8 cellular contexts compared by ENCODE assay signal in the genomic region with DNA sequence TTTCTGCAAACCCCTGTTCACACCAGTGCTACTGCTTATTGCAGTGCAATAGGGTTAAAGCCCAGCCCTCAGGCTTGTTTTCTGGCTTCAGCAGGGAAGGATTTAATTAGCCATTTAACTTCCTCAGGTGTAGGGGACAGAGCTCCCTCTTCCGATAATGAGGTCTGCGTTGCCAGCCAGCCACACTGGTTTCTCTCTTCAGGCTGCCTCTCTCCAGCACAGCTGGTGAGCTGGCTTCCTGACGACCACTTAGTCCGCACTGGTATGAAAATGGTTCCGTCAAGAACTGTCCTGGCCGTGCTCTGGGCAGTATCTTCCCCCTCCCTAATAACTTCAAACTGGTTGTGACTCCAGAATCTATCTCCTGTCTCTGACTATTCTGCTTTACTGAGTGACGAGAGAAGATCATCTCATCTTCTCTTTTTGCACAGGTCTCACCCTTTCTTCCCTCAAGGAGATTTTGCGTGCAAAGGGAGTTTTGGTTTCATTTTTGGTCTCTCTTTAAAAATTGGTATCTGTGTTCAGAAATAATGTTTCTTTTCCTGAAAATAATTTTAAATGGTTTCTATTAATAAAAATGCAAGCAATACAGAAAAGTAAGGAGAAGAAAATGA. TPM values are rescaled to one million over a fixed set of nuclear protein-coding genes. Genes with fewer than 3 reads are reported as not detected.
DNase-seq lines count a peak whose midpoint lies in the region; ATAC-seq and TF ChIP-seq lines count a peak whose summit lies in the region.

No MANE protein-coding gene starts in this region.

- DNase-seq in KG1 (lab: John Stamatoyannopoulos, UW) = peak; percentile 22
- DNase-seq in activated T-helper 1 cell treated with anti-CD3 and anti-CD28 coated beads, Interleukin-12 subunit alpha, Interleukin-12 subunit beta, Interleukin-2, Interleukin-4 antibody, amounts not matched to agents 30 ng/mL and 10 ng/mL and 1 ng/mL, durations not matched to agents 14 hours and 24 hours and 36 hours (ENCODE audit: low spot score) = no peak
- DNase-seq in iris pigment epithelial cell (ENCODE audit: low read depth) = peak; percentile 26
- no peak for DNase-seq in SIG-M5 treated with dmso at 0.1 percent for 504 hours (lab: John Stamatoyannopoulos, UW; ENCODE audit: unreplicated experiment)
- DNase-seq in AG20443 (ENCODE audit: low spot score) = no peak

- no peak for TF ChIP-seq CTCF in GM12875 (IDR thresholded peaks at IDR 0.05; ENCODE audit: borderline replicate concordance, insufficient read depth, low read depth, low read length)

- no peak overlapping the region for H3K27ac ChIP-seq in stomach smooth muscle (ENCODE audit: low read length)

- no peaks in the 10 kb centered on the region for H3K36me3 ChIP-seq in stomach smooth muscle (ENCODE audit: control insufficient read depth in 2 of 2, insufficient read depth in 2 of 2, low read length in 2 of 2)

- H3K27me3 ChIP-seq in stomach smooth muscle (ENCODE audit: control insufficient read depth in 1 of 2, insufficient read depth in 2 of 2, low read length in 2 of 2) = no peaks in the 10 kb centered on the region

- peak overlapping the region; percentile 72 for H3K4me3 Mint-ChIP-seq in activated T-helper 1 cell treated with anti-CD3 and anti-CD28 coated beads, Interleukin-12 subunit alpha, Interleukin-12 subunit beta, Interleukin-2, Interleukin-4 antibody, amounts not matched to agents 30 ng/mL and 10 ng/mL and 1 ng/mL, durations not matched to agents 14 hours and 24 hours and 36 hours

- H3K9ac ChIP-seq in stomach smooth muscle (ENCODE audit: low read length in 2 of 2) = peak overlapping the region; percentile 50 to 60

- intact Hi-C loops in activated T-helper 1 cell treated with anti-CD3 and anti-CD28 coated beads, Interleukin-12 subunit alpha, Interleukin-12 subunit beta, Interleukin-2, Interleukin-4 antibody, amounts not matched to agents 30 ng/mL and 10 ng/mL and 1 ng/mL, durations not matched to agents 14 hours and 24 hours and 36 hours (cut with micrococcal nuclease) = no loop called here

- no peaks in the 10 kb centered on the region for H3K4me1 ChIP-seq in stomach smooth muscle (ENCODE audit: control insufficient read depth, insufficient read depth, low read length)

- H3K36me3 Mint-ChIP-seq in activated T-helper 1 cell treated with anti-CD3 and anti-CD28 coated beads, Interleukin-12 subunit alpha, Interleukin-12 subunit beta, Interleukin-2, Interleukin-4 antibody, amounts not matched to agents 30 ng/mL and 10 ng/mL and 1 ng/mL, durations not matched to agents 14 hours and 24 hours and 36 hours (ENCODE audit: low read depth) = no peaks in the 10 kb centered on the region

- no peak overlapping the region for H3K27ac Mint-ChIP-seq in activated T-helper 1 cell treated with anti-CD3 and anti-CD28 coated beads, Interleukin-12 subunit alpha, Interleukin-12 subunit beta, Interleukin-2, Interleukin-4 antibody, amounts not matched to agents 30 ng/mL and 10 ng/mL and 1 ng/mL, durations not matched to agents 14 hours and 24 hours and 36 hours

- H3K4me1 Mint-ChIP-seq in activated T-helper 1 cell treated with anti-CD3 and anti-CD28 coated beads, Interleukin-12 subunit alpha, Interleukin-12 subunit beta, Interleukin-2, Interleukin-4 antibody, amounts not matched to agents 30 ng/mL and 10 ng/mL and 1 ng/mL, durations not matched to agents 14 hours and 24 hours and 36 hours (ENCODE audit: low read depth) = no peaks in the 10 kb centered on the region

- H3K4me3 ChIP-seq in GM12875 (ENCODE audit: low read depth, low read length) = peak overlapping the region; percentile 28
- peak overlapping the region; percentile 75 to 78 for H3K4me3 ChIP-seq in stomach smooth muscle (ENCODE audit: low read length in 2 of 2)

- no peaks in the 10 kb centered on the region for H3K9me3 ChIP-seq in stomach smooth muscle (ENCODE audit: control insufficient read depth in 2 of 2, low read length in 2 of 2)

- H3K9me3 Mint-ChIP-seq in activated T-helper 1 cell treated with anti-CD3 and anti-CD28 coated beads, Interleukin-12 subunit alpha, Interleukin-12 subunit beta, Interleukin-2, Interleukin-4 antibody, amounts not matched to agents 30 ng/mL and 10 ng/mL and 1 ng/mL, durations not matched to agents 14 hours and 24 hours and 36 hours = no peaks in the 10 kb centered on the region

- H3K27me3 Mint-ChIP-seq in activated T-helper 1 cell treated with anti-CD3 and anti-CD28 coated beads, Interleukin-12 subunit alpha, Interleukin-12 subunit beta, Interleukin-2, Interleukin-4 antibody, amounts not matched to agents 30 ng/mL and 10 ng/mL and 1 ng/mL, durations not matched to agents 14 hours and 24 hours and 36 hours (ENCODE audit: insufficient read depth) = no peaks in the 10 kb centered on the region

- ATAC-seq in GM21723 (IDR thresholded peaks at IDR 0.05; ENCODE audit: unreplicated experiment) = peak; percentile 87

RNA-seq across cellular contexts. Expression of gene CNTN5, which starts 49.2 kb away (rescaled TPM):
- not detected in 2 replicates for total RNA-seq in activated T-helper 1 cell treated with anti-CD3 and anti-CD28 coated beads, Interleukin-12 subunit alpha, Interleukin-12 subunit beta, Interleukin-2, Interleukin-4 antibody, amounts not matched to agents 30 ng/mL and 10 ng/mL and 1 ng/mL, durations not matched to agents 14 hours and 24 hours and 36 hours

Comparison
In these comparisons a context has a peak if more than half of its experiments do, and no peak if none do; other contexts are left out.
1. DNase-seq: peak in KG1 (single experiment) and iris pigment epithelial cell (single experiment); none in activated T-helper 1 cell treated with anti-CD3 and anti-CD28 coated beads, Interleukin-12 subunit alpha, Interleukin-12 subunit beta, Interleukin-2, Interleukin-4 antibody, amounts not matched to agents 30 ng/mL and 10 ng/mL and 1 ng/mL, durations not matched to agents 14 hours and 24 hours and 36 hours (single experiment), SIG-M5 treated with dmso at 0.1 percent for 504 hours (single experiment) and AG20443 (single experiment).